In genomic region chr9:96489482-96489979, GRCh38 we compare ENCODE assay signal across 20 cellular contexts.
"Had no signal": no experiment of that assay in that cellular context is flagged by ENCODE, and none has a peak within 500 bp of the region (broad histone marks: within the 10 kb centered on the region; RNA-seq: fewer than 3 reads in every experiment).

No MANE protein-coding gene starts in this region.

- FAIRE-seq: endothelial cell of umbilical vein, small intestine had no signal

- H3K4me3 Mint-ChIP-seq: natural killer cell treated with Interleukin-12 subunit alpha and Interleukin-12 subunit beta and Interleukin-15 and Interleukin-18, amount 100 ng/mL, for 72 hours had no signal

- H3K9me3 ChIP-seq: colonic mucosa, heart left ventricle, neutrophil, ovary, right atrium auricular region, transverse colon had no signal

- H3K27me3 ChIP-seq: colonic mucosa, foreskin keratinocyte, heart left ventricle, neutrophil, ovary, right atrium auricular region, transverse colon had no signal

- DNase-seq: colonic mucosa; dermis blood vessel endothelial cell; erythroblast; foreskin keratinocyte; heart left ventricle; hippocampal formation; left colon; left ventricle myocardium superior; mesenchymal stem cell; midbrain; ovary; small intestine; stimulated activated CD4-positive, alpha-beta T cell treated with anti-CD3 and anti-CD28 coated beads, Interleukin-12 subunit alpha, Interleukin-12 subunit beta, amount 100 ng/mL, for 4 hours; stimulated activated naive CD4-positive, alpha-beta T cell treated with Interleukin-2 at 50 U/mL for 16 hours; transverse colon had no signal

- H3K27me3 Mint-ChIP-seq: natural killer cell treated with Interleukin-12 subunit alpha and Interleukin-12 subunit beta and Interleukin-15 and Interleukin-18, amount 100 ng/mL, for 72 hours had no signal

- H3K4me3 ChIP-seq: colonic mucosa, heart left ventricle, lung, ovary, right atrium auricular region, transverse colon had no signal

- H3K4me1 ChIP-seq: colonic mucosa, foreskin keratinocyte had no signal

- H3K36me3 Mint-ChIP-seq: natural killer cell treated with Interleukin-12 subunit alpha and Interleukin-12 subunit beta and Interleukin-15 and Interleukin-18, amount 100 ng/mL, for 72 hours had no signal

- H3K27ac ChIP-seq: colonic mucosa, foreskin keratinocyte, heart left ventricle, neutrophil, ovary, right atrium auricular region, transverse colon had no signal

- ATAC-seq: foreskin keratinocyte; heart left ventricle; left colon; left ventricle myocardium superior; natural killer cell treated with Interleukin-12 subunit alpha and Interleukin-12 subunit beta and Interleukin-15 and Interleukin-18, amount 100 ng/mL, for 72 hours had no signal

- H3K27ac Mint-ChIP-seq: natural killer cell treated with Interleukin-12 subunit alpha and Interleukin-12 subunit beta and Interleukin-15 and Interleukin-18, amount 100 ng/mL, for 72 hours had no signal

- H3K9me3 Mint-ChIP-seq: natural killer cell treated with Interleukin-12 subunit alpha and Interleukin-12 subunit beta and Interleukin-15 and Interleukin-18, amount 100 ng/mL, for 72 hours had no signal

- H3K36me3 ChIP-seq: colonic mucosa, neutrophil, ovary, transverse colon had no signal
